Comparison of ENCODE assay signal across 18 cellular contexts in the genomic region with DNA sequence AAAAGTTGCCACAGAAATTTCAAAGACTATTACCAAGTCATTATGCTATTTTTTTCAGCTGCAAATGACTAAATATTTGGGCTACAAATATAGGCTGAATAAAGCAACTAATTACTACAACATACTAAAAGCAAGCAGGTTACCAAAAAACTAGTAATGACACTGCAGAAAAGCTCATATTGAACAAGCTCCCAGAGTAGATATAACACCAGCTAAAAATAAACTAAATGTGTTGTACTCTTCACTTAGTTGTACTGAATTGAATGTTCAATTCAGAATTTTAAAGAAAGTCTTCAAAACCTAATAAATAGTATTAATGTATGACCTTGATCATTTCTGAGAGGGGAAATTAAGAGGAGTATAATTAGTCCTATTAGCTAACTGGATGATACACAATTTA.
"Had no signal": no experiment of that assay in that cellular context is flagged by ENCODE, and none has a peak within 500 bp of the region (broad histone marks: within the 10 kb centered on the region; RNA-seq: fewer than 3 reads in every experiment).

No MANE protein-coding gene starts in this region.

- H3K27ac ChIP-seq: ascending aorta, lower lobe of right lung, thyroid gland, WERI-Rb-1 had no signal

- H3K9me3 ChIP-seq: ascending aorta, heart right ventricle, lower lobe of right lung, thyroid gland had no signal

- H3K27ac Mint-ChIP-seq: activated CD4-positive, alpha-beta T cell treated with anti-CD3 and anti-CD28 coated beads for 36 hours had no signal

- H3K36me3 ChIP-seq: ascending aorta, heart right ventricle, lower lobe of right lung, thyroid gland, WERI-Rb-1 had no signal

- H3K27me3 ChIP-seq: ascending aorta, heart right ventricle, thyroid gland had no signal

- H3K9me3 Mint-ChIP-seq: activated naive CD4-positive, alpha-beta T cell treated with anti-CD3 and anti-CD28 coated beads, Interleukin-2, amount 50 U/mL, for 24 hours had no signal

- H3K4me1 ChIP-seq: ascending aorta had no signal

- ATAC-seq: activated CD4-positive, alpha-beta T cell treated with anti-CD3 and anti-CD28 coated beads for 36 hours; esophagus mucosa; lower lobe of right lung had no signal

- DNase-seq: activated CD4-positive, alpha-beta T cell treated with anti-CD3 and anti-CD28 coated beads for 36 hours; activated CD4-positive, alpha-beta T cell treated with anti-CD3 and anti-CD28 coated beads, Interleukin-2, amount 50 U/mL, for 48 hours; activated gamma-delta T cell; cerebellar nuclear complex; cortex of kidney; effector CD4-positive, alpha-beta T cell; heart right ventricle; lower lobe of right lung; occipital lobe; posterior cingulate gyrus; retina; stimulated activated naive CD4-positive, alpha-beta T cell; T-helper 2 cell; thyroid gland; WERI-Rb-1 had no signal

- H3K27me3 Mint-ChIP-seq: activated CD4-positive, alpha-beta T cell treated with anti-CD3 and anti-CD28 coated beads for 36 hours; activated naive CD4-positive, alpha-beta T cell treated with anti-CD3 and anti-CD28 coated beads, Interleukin-2, amount 50 U/mL, for 24 hours had no signal

- H3K4me3 ChIP-seq: ascending aorta, heart right ventricle, lower lobe of right lung, thyroid gland had no signal

- H3K4me3 Mint-ChIP-seq: activated CD4-positive, alpha-beta T cell treated with anti-CD3 and anti-CD28 coated beads for 36 hours; activated naive CD4-positive, alpha-beta T cell treated with anti-CD3 and anti-CD28 coated beads, Interleukin-2, amount 50 U/mL, for 24 hours had no signal
